Comparison of ENCODE assay signal across 1 cellular context in genomic region chr12:49264466-49264872, GRCh38.
TF ChIP-seq lines count a peak whose summit lies in the region.

No MANE protein-coding gene starts in this region.

TF ChIP-seq in WTC11, 78 proteins besides CTCF, POLR2A, EP300 and RAD21 (continued from another document):
- TF ChIP-seq NR3C1 (CRISPR knock-in tag; conservative IDR thresholded peaks at IDR 0.05; ENCODE audit: low read depth) (no peak), USF1 (CRISPR knock-in tag; IDR thresholded peaks at IDR 0.05) (no peak), TP53 (CRISPR knock-in tag; IDR thresholded peaks at IDR 0.05) (peak; percentile 24; the same call in 1 of the 2 replicates), ATF3 (CRISPR knock-in tag; conservative IDR thresholded peaks at IDR 0.05) (no peak), ESRRA (CRISPR knock-in tag; IDR thresholded peaks at IDR 0.05; ENCODE audit: borderline replicate concordance) (0 out of 2 replicates have a peak, but pooled peaks have one; percentile 50), ZNF263 (CRISPR knock-in tag; IDR thresholded peaks at IDR 0.05; ENCODE audit: low read depth) (peak; percentile 100), PREB (CRISPR knock-in tag; IDR thresholded peaks at IDR 0.05; ENCODE audit: borderline replicate concordance) (no peak), KAT7 (CRISPR knock-in tag; IDR thresholded peaks at IDR 0.05; ENCODE audit: borderline replicate concordance) (0 out of 2 replicates have a peak, but pooled peaks have one; percentile 96), ZNF121 (CRISPR knock-in tag; IDR thresholded peaks at IDR 0.05) (peak; percentile 72; the same call in 1 of the 2 replicates), NFE2L1 (CRISPR knock-in tag; IDR thresholded peaks at IDR 0.05) (peak; percentile 58; the same call in 1 of the 2 replicates), GABPB1 (CRISPR knock-in tag; IDR thresholded peaks at IDR 0.05) (peak; percentile 44; the same call in 1 of the 2 replicates), CBFB (CRISPR knock-in tag; IDR thresholded peaks at IDR 0.05; ENCODE audit: low read depth) (no peak), HMGXB4 (CRISPR knock-in tag; IDR thresholded peaks at IDR 0.05) (peak; percentile 47), ZNF425 (CRISPR knock-in tag; conservative IDR thresholded peaks at IDR 0.05) (no peak), ATF6 (CRISPR knock-in tag; IDR thresholded peaks at IDR 0.05) (no peak), ZBTB21 (CRISPR knock-in tag; IDR thresholded peaks at IDR 0.05; ENCODE audit: borderline replicate concordance) (no peak), ZSCAN18 (CRISPR knock-in tag; IDR thresholded peaks at IDR 0.05) (no peak), JUN (CRISPR knock-in tag; IDR thresholded peaks at IDR 0.05) (no peak), FOXP4 (CRISPR knock-in tag; IDR thresholded peaks at IDR 0.05) (peak; percentile 45; the same call in 1 of the 2 replicates), ZNF416 (CRISPR knock-in tag; IDR thresholded peaks at IDR 0.05) (0 out of 2 replicates have a peak, but pooled peaks have one; percentile 50), TEAD1 (CRISPR knock-in tag; IDR thresholded peaks at IDR 0.05) (0 out of 2 replicates have a peak, but pooled peaks have one; percentile 13)
TF ChIP-seq in WTC11: peak in this region for 12.
